ENCODE assay signal across 20 cellular contexts in the genomic region with DNA sequence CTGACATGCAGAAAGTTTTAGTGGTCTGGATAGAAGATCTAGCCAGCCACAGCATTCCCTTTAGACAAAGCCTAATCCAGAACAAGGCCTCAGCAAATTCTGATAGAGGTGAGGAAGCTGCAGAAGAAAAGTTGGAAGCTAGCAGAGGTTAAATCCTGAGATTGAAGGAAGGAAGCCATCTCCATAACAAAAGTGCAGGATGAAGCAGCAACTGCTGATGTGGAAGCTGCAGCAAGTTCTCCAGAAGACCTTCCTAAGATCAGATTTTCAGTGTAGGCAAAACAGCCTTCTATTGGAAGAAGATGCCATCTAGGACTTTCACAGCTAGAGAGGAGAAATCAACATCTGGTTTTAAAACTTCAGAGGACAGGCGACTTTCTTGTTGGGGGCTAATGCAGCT.
A peak's percentile ranks its signal among the peaks of the same experiment; 100 is the strongest.
DNase-seq lines count a peak whose midpoint lies in the region; ATAC-seq and TF ChIP-seq lines count a peak whose summit lies in the region.
"Had no signal": no experiment of that assay in that cellular context is flagged by ENCODE, and none has a peak within 500 bp of the region (broad histone marks: within the 10 kb centered on the region; RNA-seq: fewer than 3 reads in every experiment).

No MANE protein-coding gene starts in this region.

- peaks cover 12% of the 10 kb centered on the region for H3K9me2 ChIP-seq in GM23338 (ENCODE audit: insufficient read depth)

- peaks cover 78% of the 10 kb centered on the region for H3K4me1 ChIP-seq in GM23338 (ENCODE audit: insufficient read depth)

- H3K36me3 ChIP-seq in GM23338 (ENCODE audit: insufficient read depth): no peaks in the 10 kb centered on the region
- H3K36me3 ChIP-seq: prostate gland had no signal

- CTCF ChIA-PET in activated B cell treated with CpG ODN at 0.5 μM for 24 hours (lab: Charles Lee): no interaction called here

- peaks cover 78% of the 10 kb centered on the region for H3K4me1 Mint-ChIP-seq in GM23338
- peaks cover 96% of the 10 kb centered on the region for H3K4me1 Mint-ChIP-seq in activated B cell treated with CpG ODN at 0.5 μM for 24 hours
- peaks cover 73% of the 10 kb centered on the region for H3K4me1 Mint-ChIP-seq in memory B cell
- H3K4me1 Mint-ChIP-seq in stimulated activated memory B cell treated with anti-CD40 and anti-IgM and Interleukin-4, amounts not matched to agents 10 μg/mL and 1 μg/mL and 100 μg/mL, for 72 hours: peaks cover 90% of the 10 kb centered on the region
- no peaks in the 10 kb centered on the region for H3K4me1 Mint-ChIP-seq in activated T-helper 17 cell treated with anti-CD3 and anti-CD28 coated beads, Interleukin-2, amount 50 U/mL, for 72 hours
- peaks cover 55% of the 10 kb centered on the region for H3K4me1 Mint-ChIP-seq in type B pancreatic cell (ENCODE audit: unreplicated experiment)

- intact Hi-C loops in activated B cell treated with CpG ODN at 0.5 μM for 24 hours (cut with micrococcal nuclease): loop anchor here (1.0 kb wide), 3 partner anchors 8 to 14 kb away; no protein-coding TSS in a partner anchor

- ATAC-seq in GM23338 (no peak), activated B cell treated with CpG ODN at 0.5 μM for 24 hours (ENCODE audit: low read depth) (no peak), memory B cell (ENCODE audit: low read depth) (no peak)
- no peak for ATAC-seq in stimulated activated memory B cell treated with anti-CD40 and anti-IgM and Interleukin-4, amounts not matched to agents 10 μg/mL and 1 μg/mL and 100 μg/mL, for 72 hours
- ATAC-seq in activated T-helper 17 cell treated with anti-CD3 and anti-CD28 coated beads, Interleukin-2, amount 50 U/mL, for 72 hours (replicated peaks): no peak
- ATAC-seq: esophagus mucosa, Right ventricle myocardium inferior had no signal

- H3K9me3 Mint-ChIP-seq in GM23338 (no peaks in the 10 kb centered on the region), activated B cell treated with CpG ODN at 0.5 μM for 24 hours (no peaks in the 10 kb centered on the region), memory B cell (no peaks in the 10 kb centered on the region), type B pancreatic cell (peaks cover 7% of the 10 kb centered on the region)
- H3K9me3 Mint-ChIP-seq in stimulated activated memory B cell treated with anti-CD40 and anti-IgM and Interleukin-4, amounts not matched to agents 10 μg/mL and 1 μg/mL and 100 μg/mL, for 72 hours: no peaks in the 10 kb centered on the region
- H3K9me3 Mint-ChIP-seq in activated T-helper 17 cell treated with anti-CD3 and anti-CD28 coated beads, Interleukin-2, amount 50 U/mL, for 72 hours: peaks cover 3% of the 10 kb centered on the region
- H3K9me3 Mint-ChIP-seq: activated CD4-positive, alpha-beta memory T cell treated with anti-CD3 and anti-CD28 coated beads for 36 hours had no signal

- POLR2A ChIA-PET in activated B cell treated with CpG ODN at 0.5 μM for 24 hours (lab: Charles Lee): interaction anchor here (1.3 kb wide), 1 partner anchor 12 kb away, joined by 4 read pairs; no protein-coding TSS in a partner anchor

- no peak for DNase-seq in GM23338 (ENCODE audit: low spot score)
- no peak for DNase-seq in activated B cell treated with CpG ODN at 0.5 μM for 24 hours
- DNase-seq in memory B cell (ENCODE audit: low spot score in 2 of 2): no peak
- DNase-seq in stimulated activated CD4-positive, alpha-beta T cell treated with anti-CD3 and anti-CD28 coated beads, Interleukin-2, amount 100 ng/mL, for 48 hours: no peak
- no peak for DNase-seq in type B pancreatic cell (ENCODE audit: extremely low spot score, unreplicated experiment)
- DNase-seq: activated CD4-positive, alpha-beta memory T cell treated with anti-CD3 and anti-CD28 coated beads for 36 hours; activated CD8-positive, alpha-beta memory T cell treated with anti-CD3 and anti-CD28 coated beads, Interleukin-2, amount 50 U/mL, for 48 hours; activated effector memory CD4-positive, alpha-beta T cell treated with anti-CD3 and anti-CD28 coated beads, Interleukin-2, amount 50 U/mL, for 16 hours; effector memory CD4-positive, alpha-beta T cell; foreskin melanocyte; HCEC 1CT; hippocampal formation; NCI-H1417; NCI-H2081 treated with DMSO at 0.1 percent for 48 hours; NCI-H446 had no signal

- H3F3A ChIP-seq in GM23338 (replicated peaks; ENCODE audit: low read depth): no peaks in the 10 kb centered on the region

- H3K4me2 ChIP-seq in GM23338: peak overlapping the region; percentile 56; the same call in 1 of the 2 replicates

- H3K27me3 Mint-ChIP-seq in GM23338 (ENCODE audit: insufficient read depth, low read depth, poor library complexity) (peaks cover 2% of the 10 kb centered on the region), activated B cell treated with CpG ODN at 0.5 μM for 24 hours (no peaks in the 10 kb centered on the region), memory B cell (no peaks in the 10 kb centered on the region), type B pancreatic cell (no peaks in the 10 kb centered on the region)
- H3K27me3 Mint-ChIP-seq in stimulated activated memory B cell treated with anti-CD40 and anti-IgM and Interleukin-4, amounts not matched to agents 10 μg/mL and 1 μg/mL and 100 μg/mL, for 72 hours: no peaks in the 10 kb centered on the region
- peaks cover 39% of the 10 kb centered on the region for H3K27me3 Mint-ChIP-seq in activated T-helper 17 cell treated with anti-CD3 and anti-CD28 coated beads, Interleukin-2, amount 50 U/mL, for 72 hours

- no peaks in the 10 kb centered on the region for H3K27me3 ChIP-seq in GM23338 (ENCODE audit: insufficient read depth)

- H3K36me3 Mint-ChIP-seq in GM23338 (ENCODE audit: low read depth) (no peaks in the 10 kb centered on the region), activated B cell treated with CpG ODN at 0.5 μM for 24 hours (ENCODE audit: low read depth) (peaks cover 10% of the 10 kb centered on the region), memory B cell (peaks cover 8% of the 10 kb centered on the region), type B pancreatic cell (no peaks in the 10 kb centered on the region)
- H3K36me3 Mint-ChIP-seq in stimulated activated memory B cell treated with anti-CD40 and anti-IgM and Interleukin-4, amounts not matched to agents 10 μg/mL and 1 μg/mL and 100 μg/mL, for 72 hours: peaks cover 14% of the 10 kb centered on the region
- no peaks in the 10 kb centered on the region for H3K36me3 Mint-ChIP-seq in activated T-helper 17 cell treated with anti-CD3 and anti-CD28 coated beads, Interleukin-2, amount 50 U/mL, for 72 hours (ENCODE audit: low read depth)
- H3K36me3 Mint-ChIP-seq: activated CD4-positive, alpha-beta memory T cell treated with anti-CD3 and anti-CD28 coated beads for 36 hours had no signal

- H3K4me3 ChIP-seq in GM23338: peak overlapping the region; percentile 13; the same call in 1 of the 2 replicates
- H3K4me3 ChIP-seq: prostate gland had no signal

- TF ChIP-seq CTCF in GM23338 (conservative IDR thresholded peaks at IDR 0.05; ENCODE audit: low read depth in 2 of 2) (no peak), activated B cell treated with CpG ODN at 0.5 μM for 24 hours (IDR thresholded peaks at IDR 0.05) (no peak), type B pancreatic cell (conservative IDR thresholded peaks at IDR 0.05) (no peak)

- H3K27ac Mint-ChIP-seq in GM23338 (no peak overlapping the region), activated B cell treated with CpG ODN at 0.5 μM for 24 hours (peak overlapping the region; percentile 59), memory B cell (peak overlapping the region; percentile 99), type B pancreatic cell (no peak overlapping the region)
- H3K27ac Mint-ChIP-seq in stimulated activated memory B cell treated with anti-CD40 and anti-IgM and Interleukin-4, amounts not matched to agents 10 μg/mL and 1 μg/mL and 100 μg/mL, for 72 hours: peak overlapping the region; percentile 79
- no peak overlapping the region for H3K27ac Mint-ChIP-seq in activated T-helper 17 cell treated with anti-CD3 and anti-CD28 coated beads, Interleukin-2, amount 50 U/mL, for 72 hours
- H3K27ac Mint-ChIP-seq: activated CD4-positive, alpha-beta memory T cell treated with anti-CD3 and anti-CD28 coated beads for 36 hours had no signal

- H3K27ac ChIP-seq in GM23338 (ENCODE audit: low read depth): no peak overlapping the region
- H3K27ac ChIP-seq: prostate gland had no signal

- H3K4me3 Mint-ChIP-seq in GM23338 (no peak overlapping the region; the same call in 2 of the 3 replicates), activated B cell treated with CpG ODN at 0.5 μM for 24 hours (peak overlapping the region; percentile 44), memory B cell (peak overlapping the region; percentile 48), type B pancreatic cell (no peak overlapping the region)
- H3K4me3 Mint-ChIP-seq in stimulated activated memory B cell treated with anti-CD40 and anti-IgM and Interleukin-4, amounts not matched to agents 10 μg/mL and 1 μg/mL and 100 μg/mL, for 72 hours: no peak overlapping the region
- H3K4me3 Mint-ChIP-seq in activated T-helper 17 cell treated with anti-CD3 and anti-CD28 coated beads, Interleukin-2, amount 50 U/mL, for 72 hours: no peak overlapping the region
- H3K4me3 Mint-ChIP-seq: activated CD4-positive, alpha-beta memory T cell treated with anti-CD3 and anti-CD28 coated beads for 36 hours had no signal

- H2AFZ ChIP-seq in GM23338: no peak overlapping the region

- H3K79me2 ChIP-seq in GM23338 (replicated peaks; ENCODE audit: insufficient read depth): peaks cover 99% of the 10 kb centered on the region

- H4K20me1 ChIP-seq in GM23338 (replicated peaks; ENCODE audit: insufficient read depth): peaks cover 13% of the 10 kb centered on the region

TF ChIP-seq in GM23338, 12 proteins besides CTCF, POLR2A, EP300 and RAD21 (continues in another document):
- TF ChIP-seq STAT1 (IDR thresholded peaks at IDR 0.05; ENCODE audit: unreplicated experiment) (no peak), EZH2phosphoT487 (IDR thresholded peaks at IDR 0.05; ENCODE audit: unreplicated experiment) (no peak)

Comparison
In these comparisons a context has a peak if more than half of its experiments do, and no peak if none do; other contexts are left out.
1. H3K27ac Mint-ChIP-seq: peak in activated B cell treated with CpG ODN at 0.5 μM for 24 hours (single experiment), memory B cell (single experiment) and stimulated activated memory B cell treated with anti-CD40 and anti-IgM and Interleukin-4, amounts not matched to agents 10 μg/mL and 1 μg/mL and 100 μg/mL, for 72 hours (single experiment); none in GM23338 (single experiment), activated T-helper 17 cell treated with anti-CD3 and anti-CD28 coated beads, Interleukin-2, amount 50 U/mL, for 72 hours (single experiment) and type B pancreatic cell (single experiment).
2. H3K4me3 Mint-ChIP-seq: peak in activated B cell treated with CpG ODN at 0.5 μM for 24 hours (single experiment) and memory B cell (single experiment); none in GM23338 (single experiment), stimulated activated memory B cell treated with anti-CD40 and anti-IgM and Interleukin-4, amounts not matched to agents 10 μg/mL and 1 μg/mL and 100 μg/mL, for 72 hours (single experiment), activated T-helper 17 cell treated with anti-CD3 and anti-CD28 coated beads, Interleukin-2, amount 50 U/mL, for 72 hours (single experiment) and type B pancreatic cell (single experiment).